In genomic region chr5:160747963-160748362, GRCh38 we compare ENCODE assay signal across 21 cellular contexts.
A peak's percentile ranks its signal among the peaks of the same experiment; 100 is the strongest.
DNase-seq lines count a peak whose midpoint lies in the region; ATAC-seq and TF ChIP-seq lines count a peak whose summit lies in the region.
"Had no signal": no experiment of that assay in that cellular context is flagged by ENCODE, and none has a peak within 500 bp of the region (broad histone marks: within the 10 kb centered on the region; RNA-seq: fewer than 3 reads in every experiment).

No MANE protein-coding gene starts in this region.

- H3K9ac ChIP-seq in mucosa of stomach (ENCODE audit: low read length) = peak overlapping the region; percentile 8

- H3K27me3 Mint-ChIP-seq in WTC11 (ENCODE audit: low read depth) (no peaks in the 10 kb centered on the region), endothelial cell (ENCODE audit: unreplicated experiment) (no peaks in the 10 kb centered on the region)
- H3K27me3 Mint-ChIP-seq: activated CD8-positive, alpha-beta memory T cell treated with anti-CD3 and anti-CD28 coated beads, Interleukin-2, amount 10 ng/mL, durations not matched to agents 7 days and 5 days had no signal

- no peaks in the 10 kb centered on the region for H3K27me3 ChIP-seq in left ventricle myocardium inferior (ENCODE audit: low read depth)
- no peaks in the 10 kb centered on the region for H3K27me3 ChIP-seq in mucosa of stomach (ENCODE audit: control insufficient read depth, insufficient read depth, low read length)
- no peaks in the 10 kb centered on the region for H3K27me3 ChIP-seq in transverse colon
- H3K27me3 ChIP-seq: heart left ventricle, upper lobe of right lung had no signal

- DNase-seq in Right ventricle myocardium inferior (ENCODE audit: missing footprints) (no peak), left ventricle myocardium inferior (no peak), WTC11 (ENCODE audit: low spot score) (no peak), transverse colon (peak; percentile 20), endothelial cell (ENCODE audit: low spot score) (no peak)
- DNase-seq: activated CD4-positive, CD25-positive, alpha-beta regulatory T cell treated with anti-CD3 and anti-CD28 coated beads, Interleukin-2, amount 50 U/mL, for 72 hours; activated CD8-positive, alpha-beta memory T cell treated with anti-CD3 and anti-CD28 coated beads, Interleukin-2, amount 10 ng/mL, durations not matched to agents 7 days and 5 days; CD8-positive, alpha-beta T cell; heart left ventricle; immature natural killer cell; NCI-H1092; NCI-H2081 treated with DMSO at 0.1 percent for 48 hours; nephron progenitor cell; PC-3; stimulated activated naive CD4-positive, alpha-beta T cell; upper lobe of right lung had no signal

- H3K4me3 Mint-ChIP-seq in WTC11 (no peak overlapping the region), endothelial cell (ENCODE audit: unreplicated experiment) (no peak overlapping the region)
- H3K4me3 Mint-ChIP-seq: activated CD8-positive, alpha-beta memory T cell treated with anti-CD3 and anti-CD28 coated beads, Interleukin-2, amount 10 ng/mL, durations not matched to agents 7 days and 5 days; CD8-positive, alpha-beta T cell; central memory CD8-positive, alpha-beta T cell; immature natural killer cell; nephron progenitor cell had no signal

- H3K36me3 ChIP-seq in left ventricle myocardium inferior = no peaks in the 10 kb centered on the region
- H3K36me3 ChIP-seq in mucosa of stomach (ENCODE audit: control insufficient read depth, insufficient read depth, low read length) = no peaks in the 10 kb centered on the region
- H3K36me3 ChIP-seq in transverse colon = no peaks in the 10 kb centered on the region
- H3K36me3 ChIP-seq: heart left ventricle, upper lobe of right lung had no signal

- POLR2A ChIA-PET in WTC11 (lab: Charles Lee) = interaction anchor here (0.6 kb wide), 1 partner anchor 50 kb away, joined by 11 read pairs; no protein-coding TSS in a partner anchor

- ATAC-seq in Right ventricle myocardium inferior (peak; percentile 42), WTC11 (peak; percentile 22; the same call in 1 of the 2 replicates), GM21619 (IDR thresholded peaks at IDR 0.05; ENCODE audit: unreplicated experiment) (no peak), GM19467 (IDR thresholded peaks at IDR 0.05; ENCODE audit: unreplicated experiment) (no peak)
- ATAC-seq: activated CD8-positive, alpha-beta memory T cell treated with anti-CD3 and anti-CD28 coated beads, Interleukin-2, amount 10 ng/mL, durations not matched to agents 7 days and 5 days; CD8-positive, alpha-beta T cell; K562; PC-3; upper lobe of right lung had no signal

- no peak overlapping the region for H3K27ac ChIP-seq in left ventricle myocardium inferior (replicated peaks)
- H3K27ac ChIP-seq in transverse colon = peak overlapping the region in 1 of 4 donors; percentile 11
- H3K27ac ChIP-seq: heart left ventricle, upper lobe of right lung had no signal

- intact Hi-C loops in Right ventricle myocardium inferior (cut with DNase I) = no loop called here
- intact Hi-C loops in left ventricle myocardium inferior (cut with micrococcal nuclease) = no loop called here
- intact Hi-C loops in transverse colon (cut with DNase I; ENCODE audit: low total_unique reads) = no loop called here

- H3K4me1 ChIP-seq in left ventricle myocardium inferior (peaks cover 2% of the 10 kb centered on the region), mucosa of stomach (ENCODE audit: control insufficient read depth, insufficient read depth, low read length) (peaks cover 3% of the 10 kb centered on the region), transverse colon (peaks cover 4 to 22% (median 7%) of the 10 kb centered on the region in 4 donors)
- H3K4me1 ChIP-seq: heart left ventricle, upper lobe of right lung had no signal

- TF ChIP-seq CTCF in left ventricle myocardium inferior (IDR thresholded peaks at IDR 0.05; ENCODE audit: borderline replicate concordance) (no peak), WTC11 (IDR thresholded peaks at IDR 0.05) (no peak), transverse colon (IDR thresholded peaks at IDR 0.05) (no peak), endothelial cell (IDR thresholded peaks at IDR 0.05; ENCODE audit: unreplicated experiment) (no peak)

- H3K4me3 ChIP-seq in left ventricle myocardium inferior (no peak overlapping the region), mucosa of stomach (ENCODE audit: low read length) (no peak overlapping the region), transverse colon (no peak overlapping the region)
- H3K4me3 ChIP-seq: heart left ventricle, K562, upper lobe of right lung had no signal

- H3K36me3 Mint-ChIP-seq in WTC11 (no peaks in the 10 kb centered on the region), endothelial cell (ENCODE audit: low read depth, unreplicated experiment) (no peaks in the 10 kb centered on the region)
- H3K36me3 Mint-ChIP-seq: activated CD8-positive, alpha-beta memory T cell treated with anti-CD3 and anti-CD28 coated beads, Interleukin-2, amount 10 ng/mL, durations not matched to agents 7 days and 5 days; CD8-positive, alpha-beta T cell; immature natural killer cell had no signal

- H3K9me3 ChIP-seq in left ventricle myocardium inferior (replicated peaks) = no peaks in the 10 kb centered on the region
- H3K9me3 ChIP-seq in mucosa of stomach (ENCODE audit: control insufficient read depth, low read length) = no peaks in the 10 kb centered on the region
- no peaks in the 10 kb centered on the region for H3K9me3 ChIP-seq in transverse colon
- H3K9me3 ChIP-seq: heart left ventricle, upper lobe of right lung had no signal

- H3K27ac Mint-ChIP-seq in WTC11 (peak overlapping the region; percentile 6; the same call in 1 of the 2 replicates), endothelial cell (ENCODE audit: unreplicated experiment) (no peak overlapping the region)
- H3K27ac Mint-ChIP-seq: activated CD8-positive, alpha-beta memory T cell treated with anti-CD3 and anti-CD28 coated beads, Interleukin-2, amount 10 ng/mL, durations not matched to agents 7 days and 5 days; CD8-positive, alpha-beta T cell; immature natural killer cell; nephron progenitor cell had no signal

- H3K9me3 Mint-ChIP-seq in WTC11 (no peaks in the 10 kb centered on the region), endothelial cell (ENCODE audit: unreplicated experiment) (no peaks in the 10 kb centered on the region)
- H3K9me3 Mint-ChIP-seq: CD8-positive, alpha-beta T cell; central memory CD8-positive, alpha-beta T cell; immature natural killer cell; nephron progenitor cell had no signal

- peaks cover 19% of the 10 kb centered on the region for H3K4me1 Mint-ChIP-seq in WTC11
- no peaks in the 10 kb centered on the region for H3K4me1 Mint-ChIP-seq in endothelial cell (ENCODE audit: unreplicated experiment)
- H3K4me1 Mint-ChIP-seq: activated CD8-positive, alpha-beta memory T cell treated with anti-CD3 and anti-CD28 coated beads, Interleukin-2, amount 10 ng/mL, durations not matched to agents 7 days and 5 days; central memory CD8-positive, alpha-beta T cell; immature natural killer cell; nephron progenitor cell had no signal

- no peak for TF ChIP-seq EP300 in transverse colon (IDR thresholded peaks at IDR 0.05; ENCODE audit: low read depth)

- WGBS in transverse colon (ENCODE audit: low coverage in 1 of 2), 2 donors = 63 to 64% methylated on average over 4 to 10 of the region's 10 CpGs

- in situ Hi-C loops in transverse colon (cut with MboI; ENCODE audit: low pct_ligation_motif_present in 1 of 4, low pct_unique_long_range_greater_than_20kb in 1 of 4, low sequenced_read_pairs in 3 of 4) = no loop called here

- CTCF ChIA-PET in WTC11 (lab: Charles Lee) = interaction anchor here (1.2 kb wide), 1 partner anchor 39 kb away, joined by 3 read pairs; no protein-coding TSS in a partner anchor

- no peak for TF ChIP-seq POLR2A in transverse colon (IDR thresholded peaks at IDR 0.05)

TF ChIP-seq in WTC11, 78 proteins besides CTCF, POLR2A, EP300 and RAD21 (continues in another document):
- TF ChIP-seq IRF2 (CRISPR knock-in tag; IDR thresholded peaks at IDR 0.05; ENCODE audit: borderline replicate concordance, low read depth) (no peak), JAZF1 (CRISPR knock-in tag; IDR thresholded peaks at IDR 0.05) (no peak), ZNF671 (CRISPR knock-in tag; IDR thresholded peaks at IDR 0.05) (no peak), PRDM15 (CRISPR knock-in tag; IDR thresholded peaks at IDR 0.05) (no peak), SOX15 (CRISPR knock-in tag; IDR thresholded peaks at IDR 0.05) (no peak)

Comparison
In these comparisons a context has a peak if more than half of its experiments do, and no peak if none do; other contexts are left out.
1. ATAC-seq: peak in Right ventricle myocardium inferior (single experiment) and WTC11 (single experiment); none in GM21619 (single experiment) and GM19467 (single experiment).